In genomic region chr1:95226781-95227660, GRCh38 we compare ENCODE assay signal across 23 cellular contexts. TPM values are rescaled to one million over a fixed set of nuclear protein-coding genes. Genes with fewer than 3 reads are reported as not detected.
DNase-seq lines count a peak whose midpoint lies in the region; ATAC-seq, FAIRE-seq and TF ChIP-seq lines count a peak whose summit lies in the region.
"Had no signal": no experiment of that assay in that cellular context is flagged by ENCODE, and none has a peak within 500 bp of the region (broad histone marks: within the 10 kb centered on the region; RNA-seq: fewer than 3 reads in every experiment).

No MANE protein-coding gene starts in this region.

- TF ChIP-seq CTCF in left ventricle myocardium inferior (IDR thresholded peaks at IDR 0.05; ENCODE audit: borderline replicate concordance), result no peak

- DNase-seq in H54 (ENCODE audit: insufficient read length, low spot score) (no peak), left ventricle myocardium inferior (no peak), dedifferentiated amniotic fluid mesenchymal stem cell (ENCODE audit: extremely low spot score) (no peak)
- DNase-seq: ACHN; activated CD4-positive, alpha-beta T cell treated with anti-CD3 and anti-CD28 coated beads for 48 hours; activated T-cell treated with anti-CD3 and anti-CD28 coated beads, Interleukin-2, amount 50 U/mL, for 4 hours; effector memory CD4-positive, alpha-beta T cell; GDM1; H7; NCI-H1092; NCI-H187; RPMI8226; stimulated activated naive CD4-positive, alpha-beta T cell treated with Interleukin-2 at 50 U/mL for 16 hours; thyroid gland had no signal

- no peak for ATAC-seq in HG02571 (IDR thresholded peaks at IDR 0.05; ENCODE audit: unreplicated experiment)
- ATAC-seq in GM18505 (IDR thresholded peaks at IDR 0.05; ENCODE audit: unreplicated experiment), result no peak
- ATAC-seq: activated T-cell treated with anti-CD3 and anti-CD28 coated beads, Interleukin-2, amount 50 U/mL, for 4 hours; esophagus mucosa; foreskin keratinocyte had no signal

- H3K36me3 ChIP-seq in left ventricle myocardium inferior (no peaks in the 10 kb centered on the region), skeletal muscle tissue (ENCODE audit: control insufficient read depth in 3 of 3, insufficient read depth in 3 of 3, low read length in 3 of 3) (no peaks in the 10 kb centered on the region)
- H3K36me3 ChIP-seq: neural progenitor cell, thyroid gland had no signal

- peak; percentile 65 for FAIRE-seq in H54 (lab: Jason Lieb, UNC)
- FAIRE-seq: GM19239 had no signal

- H3K27me3 ChIP-seq in left ventricle myocardium inferior (ENCODE audit: low read depth), result no peaks in the 10 kb centered on the region
- no peaks in the 10 kb centered on the region for H3K27me3 ChIP-seq in skeletal muscle tissue (ENCODE audit: control insufficient read depth in 3 of 3, insufficient read depth in 3 of 3, low read length in 3 of 3)
- H3K27me3 ChIP-seq: neural progenitor cell, thyroid gland had no signal

- no peak overlapping the region for H3K9ac ChIP-seq in skeletal muscle tissue (ENCODE audit: low read depth in 1 of 3, low read length in 3 of 3)
- H3K9ac ChIP-seq: neural progenitor cell had no signal

- peak overlapping the region; percentile 25 for H3K4me3 ChIP-seq in left ventricle myocardium inferior
- H3K4me3 ChIP-seq in skeletal muscle tissue (ENCODE audit: low read length in 3 of 3), result no peak overlapping the region
- H3K4me3 ChIP-seq: neural progenitor cell, thyroid gland had no signal

- H3K4me1 ChIP-seq in left ventricle myocardium inferior, result peaks cover 58% of the 10 kb centered on the region
- no peaks in the 10 kb centered on the region for H3K4me1 ChIP-seq in skeletal muscle tissue (ENCODE audit: control insufficient read depth in 3 of 3, insufficient read depth in 3 of 3, low read length in 3 of 3)
- H3K4me1 ChIP-seq: foreskin keratinocyte had no signal

- H3K27ac ChIP-seq in angular gyrus (ENCODE audit: low read depth, low read length) (peak overlapping the region; percentile 59), left ventricle myocardium inferior (replicated peaks) (peak overlapping the region; percentile 81), skeletal muscle tissue (ENCODE audit: low read depth, low read length) (peak overlapping the region; percentile 14)
- H3K27ac ChIP-seq: foreskin keratinocyte, neural progenitor cell, VCaP had no signal

- intact Hi-C loops in left ventricle myocardium inferior (cut with micrococcal nuclease), result no loop called here

- H3K9me3 ChIP-seq in left ventricle myocardium inferior (replicated peaks) (no peaks in the 10 kb centered on the region), skeletal muscle tissue (ENCODE audit: control insufficient read depth in 3 of 3, low read length in 3 of 3) (no peaks in the 10 kb centered on the region)
- H3K9me3 ChIP-seq: thyroid gland had no signal

- TF ChIP-seq POLR2A in H54 (IDR thresholded peaks at IDR 0.05; ENCODE audit: low read depth, low read length), result no peak
- no peak for TF ChIP-seq POLR2A in GM18505 (IDR thresholded peaks at IDR 0.05; ENCODE audit: borderline replicate concordance, extremely low read depth, insufficient read depth, insufficient read length)

RNA-seq across cellular contexts. Expression of gene RWDD3, which starts 7.0 kb away (rescaled TPM):
- 19.4 TPM for total RNA-seq in left ventricle myocardium inferior
- 12.0 TPM for total RNA-seq in skeletal muscle tissue

Comparison
In these comparisons a context has a peak if more than half of its experiments do, and no peak if none do; other contexts are left out.
1. H3K27ac ChIP-seq: peak in every context shown above with its lines; median percentile 81 in left ventricle myocardium inferior; 59 in angular gyrus; 14 in skeletal muscle tissue.